Comparison of ENCODE assay signal across 15 cellular contexts in genomic region chr5:1131726-1132125, GRCh38.
"Had no signal": no experiment of that assay in that cellular context is flagged by ENCODE, and none has a peak within 500 bp of the region (broad histone marks: within the 10 kb centered on the region; RNA-seq: fewer than 3 reads in every experiment).

No MANE protein-coding gene starts in this region.

- H3K27ac ChIP-seq: dorsolateral prefrontal cortex, right atrium auricular region, testis had no signal

- H3K9me3 ChIP-seq: gastrocnemius medialis, heart right ventricle, right atrium auricular region, testis had no signal

- H3K4me1 Mint-ChIP-seq: activated naive CD8-positive, alpha-beta T cell treated with anti-CD3 and anti-CD28 coated beads, Interleukin-2, amount 50 U/mL, for 24 hours; stimulated activated naive CD8-positive, alpha-beta T cell treated with anti-CD3 and anti-CD28 coated beads, Interleukin-15, amount 100 ng/mL, for 72 hours had no signal

- H3K36me3 ChIP-seq: gastrocnemius medialis, heart right ventricle, right atrium auricular region had no signal

- H3K4me3 ChIP-seq: dorsolateral prefrontal cortex, gastrocnemius medialis, heart right ventricle, right atrium auricular region, testis had no signal

- H3K27me3 Mint-ChIP-seq: activated naive CD8-positive, alpha-beta T cell treated with anti-CD3 and anti-CD28 coated beads, Interleukin-2, amount 50 U/mL, for 24 hours; stimulated activated naive CD8-positive, alpha-beta T cell treated with anti-CD3 and anti-CD28 coated beads, Interleukin-15, amount 100 ng/mL, for 72 hours had no signal

- H3K27me3 ChIP-seq: heart right ventricle, right atrium auricular region, testis had no signal

- H3K4me3 Mint-ChIP-seq: activated naive CD8-positive, alpha-beta T cell treated with anti-CD3 and anti-CD28 coated beads, Interleukin-2, amount 50 U/mL, for 24 hours; natural killer cell; stimulated activated naive CD8-positive, alpha-beta T cell treated with anti-CD3 and anti-CD28 coated beads, Interleukin-15, amount 100 ng/mL, for 72 hours had no signal

- H3K36me3 Mint-ChIP-seq: natural killer cell had no signal

- H3K9me3 Mint-ChIP-seq: activated naive CD8-positive, alpha-beta T cell treated with anti-CD3 and anti-CD28 coated beads, Interleukin-2, amount 50 U/mL, for 24 hours; natural killer cell had no signal

- H3K27ac Mint-ChIP-seq: activated naive CD8-positive, alpha-beta T cell treated with anti-CD3 and anti-CD28 coated beads, Interleukin-2, amount 50 U/mL, for 24 hours; natural killer cell; progenitor cell of endocrine pancreas; stimulated activated naive CD8-positive, alpha-beta T cell treated with anti-CD3 and anti-CD28 coated beads, Interleukin-15, amount 100 ng/mL, for 72 hours had no signal

- H3K4me1 ChIP-seq: gastrocnemius medialis had no signal

- DNase-seq: activated CD4-positive, CD25-positive, alpha-beta regulatory T cell treated with anti-CD3 and anti-CD28 coated beads, Interleukin-2, amount 50 U/mL, for 72 hours; activated naive CD4-positive, alpha-beta T cell treated with Interleukin-2 at 50 U/mL for 16 hours; activated naive CD8-positive, alpha-beta T cell treated with anti-CD3 and anti-CD28 coated beads, Interleukin-2, amount 50 U/mL, for 24 hours; aorta; dorsolateral prefrontal cortex; erythroblast; gastrocnemius medialis; heart right ventricle; natural killer cell; stimulated activated naive CD8-positive, alpha-beta T cell treated with anti-CD3 and anti-CD28 coated beads, Interleukin-15, amount 100 ng/mL, for 72 hours; T-helper 1 cell; T1000; testis had no signal

- ATAC-seq: activated naive CD8-positive, alpha-beta T cell treated with anti-CD3 and anti-CD28 coated beads, Interleukin-2, amount 50 U/mL, for 24 hours; gastrocnemius medialis; natural killer cell; stimulated activated naive CD8-positive, alpha-beta T cell treated with anti-CD3 and anti-CD28 coated beads, Interleukin-15, amount 100 ng/mL, for 72 hours had no signal
